29 cellular contexts compared by ENCODE assay signal in genomic region chr10:13472359-13472758, GRCh38.
"Had no signal": no experiment of that assay in that cellular context is flagged by ENCODE, and none has a peak within 500 bp of the region (broad histone marks: within the 10 kb centered on the region; RNA-seq: fewer than 3 reads in every experiment).

No MANE protein-coding gene starts in this region.

- H3K27ac ChIP-seq: colonic mucosa, coronary artery, dorsolateral prefrontal cortex, epithelial cell of prostate, esophagus muscularis mucosa, esophagus squamous epithelium, foreskin keratinocyte, gastrocnemius medialis, gastroesophageal sphincter, heart left ventricle, heart right ventricle, hepatocyte had no signal

- H3K4me1 ChIP-seq: colonic mucosa, esophagus muscularis mucosa, esophagus squamous epithelium, gastrocnemius medialis, gastroesophageal sphincter, heart left ventricle, heart right ventricle had no signal

- H3K36me3 ChIP-seq: colonic mucosa, esophagus squamous epithelium had no signal

- H3K9me3 ChIP-seq: colonic mucosa, esophagus muscularis mucosa, esophagus squamous epithelium, gastrocnemius medialis, gastroesophageal sphincter, heart left ventricle, heart right ventricle had no signal

- H3K27ac Mint-ChIP-seq: dendritic cell treated with granulocyte-macrophage colony-stimulating factor and Interleukin-4, amounts not matched to agents 40 ng/mL and 50 ng/mL, for 4 days; effector memory CD8-positive, alpha-beta T cell; endodermal cell had no signal

- H3K4me3 Mint-ChIP-seq: dendritic cell treated with granulocyte-macrophage colony-stimulating factor and Interleukin-4, amounts not matched to agents 40 ng/mL and 50 ng/mL, for 4 days; effector memory CD8-positive, alpha-beta T cell; endodermal cell had no signal

- H3K4me3 ChIP-seq: colonic mucosa, coronary artery, dorsolateral prefrontal cortex, esophagus muscularis mucosa, esophagus squamous epithelium, gastrocnemius medialis, gastroesophageal sphincter, heart left ventricle, heart right ventricle, hepatocyte had no signal

- H2AFZ ChIP-seq: hepatocyte had no signal

- ATAC-seq: effector memory CD8-positive, alpha-beta T cell; esophagus mucosa; foreskin keratinocyte; gastrocnemius medialis; gastroesophageal sphincter; heart left ventricle; heart right ventricle had no signal

- H3K27me3 ChIP-seq: colonic mucosa, esophagus muscularis mucosa, esophagus squamous epithelium, gastrocnemius medialis, gastroesophageal sphincter, heart left ventricle, heart right ventricle, hepatocyte had no signal

- H3K4me2 ChIP-seq: hepatocyte had no signal

- H3K9me3 Mint-ChIP-seq: dendritic cell treated with granulocyte-macrophage colony-stimulating factor and Interleukin-4, amounts not matched to agents 40 ng/mL and 50 ng/mL, for 4 days; effector memory CD8-positive, alpha-beta T cell; endodermal cell had no signal

- FAIRE-seq: endometrium, endothelial cell of umbilical vein, frontal cortex had no signal

- H3K79me2 ChIP-seq: hepatocyte had no signal

- H3K27me3 Mint-ChIP-seq: dendritic cell treated with granulocyte-macrophage colony-stimulating factor and Interleukin-4, amounts not matched to agents 40 ng/mL and 50 ng/mL, for 4 days had no signal

- DNase-seq: colonic mucosa; cortex of kidney; dermis blood vessel endothelial cell; dorsolateral prefrontal cortex; effector CD4-positive, alpha-beta T cell; effector CD8-positive, alpha-beta T cell; effector memory CD4-positive, alpha-beta T cell; effector memory CD8-positive, alpha-beta T cell; endodermal cell; erythroblast; esophagus squamous epithelium; foreskin fibroblast; foreskin keratinocyte; foreskin melanocyte; gastrocnemius medialis; glutamatergic neuron; head of caudate nucleus; heart left ventricle; heart right ventricle had no signal
